Comparison of ENCODE assay signal across 19 cellular contexts in genomic region chr1:10891081-10891480, GRCh38.
DNase-seq lines count a peak whose midpoint lies in the region; ATAC-seq, FAIRE-seq and TF ChIP-seq lines count a peak whose summit lies in the region.
"Had no signal": no experiment of that assay in that cellular context is flagged by ENCODE, and none has a peak within 500 bp of the region (broad histone marks: within the 10 kb centered on the region; RNA-seq: fewer than 3 reads in every experiment).

No MANE protein-coding gene starts in this region.

- no peak overlapping the region for H3K9ac ChIP-seq in smooth muscle cell (ENCODE audit: low read depth)

- POLR2A ChIA-PET in PC-9 (lab: Charles Lee; ENCODE audit: unreplicated experiment), result interaction anchor here (0.6 to 0.7 kb wide), 2 partner anchors 71 to 1352 kb away, joined by 4 to 6 read pairs; partner anchors contain the start of gene SLC25A33

- peaks cover 20% of the 10 kb centered on the region; the same call in 1 of the 2 replicates for H3F3A ChIP-seq in PC-9 (ENCODE audit: insufficient read depth, low read depth)
- H3F3A ChIP-seq in smooth muscle cell (ENCODE audit: low read depth), result no peaks in the 10 kb centered on the region

- ATAC-seq in HG03135 (IDR thresholded peaks at IDR 0.05; ENCODE audit: unreplicated experiment), result no peak

- H3K79me2 ChIP-seq in PC-9 (ENCODE audit: low read depth) (no peaks in the 10 kb centered on the region), smooth muscle cell (ENCODE audit: low read depth) (no peaks in the 10 kb centered on the region)

- WGBS in smooth muscle cell (ENCODE audit: low lambda C conversion rate), result 62% methylated on average over 4 of the region's 4 CpGs

- no peak overlapping the region for H3K4me3 ChIP-seq in PC-9
- H3K4me3 ChIP-seq in epithelial cell of esophagus (ENCODE audit: low read length), result no peak overlapping the region
- H3K4me3 ChIP-seq in smooth muscle cell, result no peak overlapping the region
- H3K4me3 ChIP-seq: GM23338, K562, SJSA1 had no signal

- no peak for FAIRE-seq in frontal cortex (lab: Jason Lieb, UNC)
- FAIRE-seq: GM12892, K562 had no signal

- no peaks in the 10 kb centered on the region for H3K9me2 ChIP-seq in PC-9 (ENCODE audit: insufficient read depth)

- no peaks in the 10 kb centered on the region for H4K20me1 ChIP-seq in PC-9 (ENCODE audit: insufficient read depth)
- H4K20me1 ChIP-seq in smooth muscle cell (ENCODE audit: low read depth), result no peaks in the 10 kb centered on the region

- BruUV-seq in PC-9 (replicated peaks; lab: Mats Ljungman, UMichigan), result no TSS peak

- H2AFZ ChIP-seq in PC-9 (no peak overlapping the region), smooth muscle cell (ENCODE audit: low read depth) (no peak overlapping the region)

- no peaks in the 10 kb centered on the region for H3K27me3 ChIP-seq in PC-9 (ENCODE audit: insufficient read depth, low read depth)
- peaks cover 24% of the 10 kb centered on the region for H3K27me3 ChIP-seq in smooth muscle cell (ENCODE audit: low read depth)

- H3K9me3 ChIP-seq in PC-9 (ENCODE audit: insufficient read depth, low read depth) (no peaks in the 10 kb centered on the region), smooth muscle cell (replicated peaks; ENCODE audit: low read depth) (no peaks in the 10 kb centered on the region)
- H3K9me3 ChIP-seq: SJSA1 had no signal

- TF ChIP-seq CTCF in PC-9 (conservative IDR thresholded peaks at IDR 0.05) (no peak), epithelial cell of esophagus (IDR thresholded peaks at IDR 0.05; ENCODE audit: insufficient read depth, low read depth, low read length, missing control alignments) (no peak), smooth muscle cell (IDR thresholded peaks at IDR 0.05; ENCODE audit: borderline replicate concordance, insufficient read depth, poor library complexity, severe bottlenecking) (no peak)

- H3K27ac ChIP-seq in PC-9, result peak overlapping the region; percentile 69
- peak overlapping the region; percentile 32 for H3K27ac ChIP-seq in smooth muscle cell (ENCODE audit: low read depth)
- H3K27ac ChIP-seq: SJSA1 had no signal

- H3K36me3 ChIP-seq in PC-9 (ENCODE audit: low read depth), result no peaks in the 10 kb centered on the region
- no peaks in the 10 kb centered on the region for H3K36me3 ChIP-seq in smooth muscle cell (ENCODE audit: low read depth)
- H3K36me3 ChIP-seq: SJSA1 had no signal

- peaks cover 33% of the 10 kb centered on the region for H3K4me1 ChIP-seq in PC-9 (replicated peaks; ENCODE audit: insufficient read depth)
- peaks cover 14% of the 10 kb centered on the region for H3K4me1 ChIP-seq in smooth muscle cell (ENCODE audit: low read depth)
- H3K4me1 ChIP-seq: SJSA1 had no signal

- CTCF ChIA-PET in PC-9 (lab: Charles Lee), result interaction anchor here (0.6 kb wide), 1 partner anchor 37 kb away, joined by 4 read pairs; no protein-coding TSS in a partner anchor

- DNase-seq in PC-9 (no peak), epithelial cell of esophagus (ENCODE audit: low read depth) (peak; percentile 62), kidney glomerular epithelial cell (lab: John Stamatoyannopoulos, UW) (peak; percentile 27), smooth muscle cell (lab: John Stamatoyannopoulos, UW; ENCODE audit: unreplicated experiment) (no peak), frontal cortex (ENCODE audit: low spot score in 2 of 2) (no peak), NCI-H510A (lab: John Stamatoyannopoulos, UW) (no peak)
- DNase-seq in stimulated activated CD4-positive, alpha-beta T cell treated with anti-CD3 and anti-CD28 coated beads, Interleukin-2, amount 100 ng/mL, for 24 hours, result no peak
- DNase-seq: AML-193; CD4-positive, CD25-positive, alpha-beta regulatory T cell; DMS79; GDM1; NCI-H1048; NCI-H1694 treated with DMSO at 0.1 percent for 48 hours; NCI-H345 had no signal

- H3K4me2 ChIP-seq in PC-9, result peak overlapping the region; percentile 61
- no peak overlapping the region for H3K4me2 ChIP-seq in smooth muscle cell

- intact Hi-C loops in PC-9 (cut with micrococcal nuclease; ENCODE audit: unreplicated experiment), result no loop called here

Comparison
In these comparisons a context has a peak if more than half of its experiments do, and no peak if none do; other contexts are left out.
1. DNase-seq: peak in epithelial cell of esophagus (single experiment) and kidney glomerular epithelial cell (single experiment); none in PC-9 (0 of 2), smooth muscle cell (single experiment), frontal cortex (0 of 2), stimulated activated CD4-positive, alpha-beta T cell treated with anti-CD3 and anti-CD28 coated beads, Interleukin-2, amount 100 ng/mL, for 24 hours (0 of 2) and NCI-H510A (single experiment).